ENCODE assay signal across 15 cellular contexts in genomic region chr10:68121020-68121743, GRCh38. TPM values are rescaled to one million over a fixed set of nuclear protein-coding genes. Genes with fewer than 3 reads are reported as not detected.
"Had no signal": no experiment of that assay in that cellular context is flagged by ENCODE, and none has a peak within 500 bp of the region (broad histone marks: within the 10 kb centered on the region; RNA-seq: fewer than 3 reads in every experiment).

No MANE protein-coding gene starts in this region.

- H3K36me3 ChIP-seq: ascending aorta, pancreas had no signal

- H3K4me1 Mint-ChIP-seq: neural crest cell had no signal

- H2AFZ ChIP-seq: hepatocyte had no signal

- H3K4me3 Mint-ChIP-seq: endodermal cell; neural crest cell; stimulated activated naive CD8-positive, alpha-beta T cell treated with anti-CD3 and anti-CD28 coated beads, Interleukin-15, Interleukin-2, amounts not matched to agents 100 ng/mL and 50 ng/mL, for 24 hours; type B pancreatic cell had no signal

- H3K36me3 Mint-ChIP-seq: type B pancreatic cell had no signal

- DNase-seq: activated CD4-positive, CD25-positive, alpha-beta regulatory T cell treated with anti-CD3 and anti-CD28 coated beads, Interleukin-2, amount 50 U/mL, for 72 hours; activated naive CD4-positive, alpha-beta T cell; dorsolateral prefrontal cortex; islet precursor cell; pancreas; T1000 had no signal

- ATAC-seq: pancreas had no signal

- H3K27me3 ChIP-seq: ascending aorta, hepatocyte, pancreas had no signal

- H3K79me2 ChIP-seq: hepatocyte had no signal

- H3K4me1 ChIP-seq: ascending aorta, pancreas had no signal

- H3K27ac Mint-ChIP-seq: endodermal cell; stimulated activated naive CD8-positive, alpha-beta T cell treated with anti-CD3 and anti-CD28 coated beads, Interleukin-15, Interleukin-2, amounts not matched to agents 100 ng/mL and 50 ng/mL, for 24 hours; type B pancreatic cell had no signal

- H3K9me3 Mint-ChIP-seq: endodermal cell; neural crest cell; stimulated activated naive CD8-positive, alpha-beta T cell treated with anti-CD3 and anti-CD28 coated beads, Interleukin-15, Interleukin-2, amounts not matched to agents 100 ng/mL and 50 ng/mL, for 24 hours; type B pancreatic cell had no signal

- H3K4me3 ChIP-seq: ascending aorta, dorsolateral prefrontal cortex, hepatocyte, pancreas had no signal

- H3K27me3 Mint-ChIP-seq: stimulated activated naive CD8-positive, alpha-beta T cell treated with anti-CD3 and anti-CD28 coated beads, Interleukin-15, Interleukin-2, amounts not matched to agents 100 ng/mL and 50 ng/mL, for 24 hours; type B pancreatic cell had no signal

- H3K9me3 ChIP-seq: ascending aorta, pancreas had no signal

- H3K27ac ChIP-seq: ascending aorta, dorsolateral prefrontal cortex, hepatocyte, pancreas had no signal

RNA-seq across cellular contexts. Expression of gene MYPN, which starts 11.9 kb away (rescaled TPM):
- total RNA-seq: activated CD8-positive, alpha-beta memory T cell treated with anti-CD3 and anti-CD28 coated beads for 36 hours; ascending aorta; endodermal cell; hepatocyte; neural crest cell; renal cortical epithelial cell; temporal lobe had no signal
- polyA plus RNA-seq: hepatocyte had no signal
